Comparison of ENCODE assay signal across 9 cellular contexts in genomic region chr14:70027785-70028428, GRCh38.
A peak's percentile ranks its signal among the peaks of the same experiment; 100 is the strongest.
DNase-seq lines count a peak whose midpoint lies in the region; ATAC-seq, FAIRE-seq and TF ChIP-seq lines count a peak whose summit lies in the region.
"Had no signal": no experiment of that assay in that cellular context is flagged by ENCODE, and none has a peak within 500 bp of the region (broad histone marks: within the 10 kb centered on the region; RNA-seq: fewer than 3 reads in every experiment).

No MANE protein-coding gene starts in this region.

- H3K36me3 ChIP-seq in PC-3 (ENCODE audit: low read depth, low read length) (no peaks in the 10 kb centered on the region), trophoblast cell (ENCODE audit: control insufficient read depth in 1 of 2, insufficient read depth in 2 of 2, low read length in 2 of 2) (no peaks in the 10 kb centered on the region)

- H3K9me2 ChIP-seq in PC-3 (replicated peaks; ENCODE audit: low read length) = no peaks in the 10 kb centered on the region

- H3K4me1 Mint-ChIP-seq in HFFc6 (ENCODE audit: low read depth) = no peaks in the 10 kb centered on the region

- H3K14ac ChIP-seq in trophoblast cell (ENCODE audit: low read length) = no peak overlapping the region

- no peak overlapping the region for H2AK5ac ChIP-seq in trophoblast cell (ENCODE audit: low read length)

- H3F3A ChIP-seq in PC-3 (ENCODE audit: low read length, unreplicated experiment) = no peaks in the 10 kb centered on the region

- H4K20me1 ChIP-seq in PC-3 (ENCODE audit: low read length) = no peaks in the 10 kb centered on the region

- POLR2A ChIA-PET in PC-3 (lab: Charles Lee; ENCODE audit: unreplicated experiment) = no interaction called here

- H3K27me3 ChIP-seq in PC-3 (ENCODE audit: low read length) (peaks cover 67% of the 10 kb centered on the region), trophoblast cell (ENCODE audit: insufficient read depth, low read length) (no peaks in the 10 kb centered on the region)

- BruUV-seq in PC-3 (replicated peaks; lab: Mats Ljungman, UMichigan) = no TSS peak

- DNase-seq in COR-L47 (lab: John Stamatoyannopoulos, UW) (peak; percentile 48), HFFc6 (peak; percentile 22), PC-3 (peak; percentile 72), globus pallidus (ENCODE audit: low spot score) (peak; percentile 57), trophoblast cell (peak; percentile 48 to 76), urothelium cell line (ENCODE audit: low spot score) (peak; percentile 93)
- DNase-seq in activated effector memory CD4-positive, alpha-beta T cell treated with anti-CD3 and anti-CD28 coated beads, Interleukin-2, amount 50 U/mL, for 16 hours = peak; percentile 82

- H3K36me3 Mint-ChIP-seq in HFFc6 (ENCODE audit: low read depth) = no peaks in the 10 kb centered on the region

- H3K23ac ChIP-seq in trophoblast cell (ENCODE audit: low read length) = no peak overlapping the region

- H4K12ac ChIP-seq in trophoblast cell (ENCODE audit: low read depth, low read length) = no peak overlapping the region

- H3K27ac ChIP-seq in PC-3 (ENCODE audit: low read length) (no peak overlapping the region), trophoblast cell (ENCODE audit: low read depth, low read length) (no peak overlapping the region)

- ATAC-seq in PC-3 (peak; percentile 86), GM18868 (IDR thresholded peaks at IDR 0.05; ENCODE audit: unreplicated experiment) (no peak)

- H4K8ac ChIP-seq in trophoblast cell (ENCODE audit: low read depth, low read length) = no peak overlapping the region

- H3K18ac ChIP-seq in trophoblast cell (ENCODE audit: low read length) = no peak overlapping the region

- FAIRE-seq in urothelium cell line (lab: Jason Lieb, UNC) = peak; percentile 99

- H3K79me2 ChIP-seq in PC-3 (ENCODE audit: low read length) (no peaks in the 10 kb centered on the region), trophoblast cell (ENCODE audit: control insufficient read depth, insufficient read depth, low read length, poor library complexity) (no peaks in the 10 kb centered on the region)

- no peak overlapping the region for H2BK5ac ChIP-seq in trophoblast cell (ENCODE audit: low read depth, low read length, poor library complexity)

- H3K27me3 Mint-ChIP-seq in HFFc6 (ENCODE audit: insufficient read depth) = peaks cover 7% of the 10 kb centered on the region; the same call in 1 of the 2 replicates

- H3K4ac ChIP-seq in trophoblast cell (ENCODE audit: low read depth, low read length) = no peak overlapping the region

- CTCF ChIA-PET in PC-3 (lab: Charles Lee) = interaction anchor here (0.6 to 1.9 kb wide), 12 partner anchors 21 to 437 kb away, joined by 3 to 32 read pairs (median 4); no protein-coding TSS in a partner anchor

- H3K4me3 ChIP-seq in PC-3 (ENCODE audit: low read length) (no peak overlapping the region), trophoblast cell (ENCODE audit: low read depth, low read length) (no peak overlapping the region)

- no peaks in the 10 kb centered on the region; the same call in 1 of the 2 replicates for H3K9me3 Mint-ChIP-seq in HFFc6
- H3K9me3 Mint-ChIP-seq: T-helper 1 cell treated with Interleukin-12 subunit alpha and Interleukin-12 subunit beta and Interleukin-4 antibody, amounts not matched to agents 30 μg/mL and 1 μg/mL, for 36 hours had no signal

- H3K4me2 ChIP-seq in PC-3 (ENCODE audit: low read length) (no peak overlapping the region), trophoblast cell (ENCODE audit: low read length) (no peak overlapping the region)

- no peak overlapping the region for H3K4me3 Mint-ChIP-seq in HFFc6
- H3K4me3 Mint-ChIP-seq: T-helper 1 cell treated with Interleukin-12 subunit alpha and Interleukin-12 subunit beta and Interleukin-4 antibody, amounts not matched to agents 30 μg/mL and 1 μg/mL, for 36 hours had no signal

- no peak overlapping the region for H3K9ac ChIP-seq in PC-3 (ENCODE audit: low read length)
- no peak overlapping the region for H3K9ac ChIP-seq in trophoblast cell (ENCODE audit: low read length)

- H2AFZ ChIP-seq in PC-3 (ENCODE audit: low read length) (no peak overlapping the region), trophoblast cell (ENCODE audit: insufficient read depth, low read length, poor library complexity) (no peak overlapping the region)

- intact Hi-C loops in PC-3 (cut with micrococcal nuclease) = loop anchor here (1.0 kb wide), 3 partner anchors 210 to 443 kb away; no protein-coding TSS in a partner anchor

- H3K27ac Mint-ChIP-seq in HFFc6 = no peak overlapping the region
- H3K27ac Mint-ChIP-seq: T-helper 1 cell treated with Interleukin-12 subunit alpha and Interleukin-12 subunit beta and Interleukin-4 antibody, amounts not matched to agents 30 μg/mL and 1 μg/mL, for 36 hours had no signal

- H3K79me1 ChIP-seq in trophoblast cell (ENCODE audit: low read length) = no peaks in the 10 kb centered on the region

- no peak overlapping the region for H2BK120ac ChIP-seq in trophoblast cell (ENCODE audit: insufficient read depth, low read length, poor library complexity)

- H3K9me3 ChIP-seq in PC-3 (ENCODE audit: low read length) = no peaks in the 10 kb centered on the region
- peaks cover 2% of the 10 kb centered on the region for H3K9me3 ChIP-seq in trophoblast cell (ENCODE audit: insufficient read depth, low read depth, low read length)

- TF ChIP-seq CTCF in HFFc6 (IDR thresholded peaks at IDR 0.05) = peak; percentile 88
- TF ChIP-seq CTCF in PC-3 (conservative IDR thresholded peaks at IDR 0.05; ENCODE audit: low read depth, low read length) = peak; percentile 93

- no peak overlapping the region for H4K91ac ChIP-seq in trophoblast cell (ENCODE audit: low read depth, low read length)

- no peak overlapping the region for H2BK12ac ChIP-seq in trophoblast cell (ENCODE audit: low read length)

- H3K4me1 ChIP-seq in PC-3 (ENCODE audit: insufficient read depth, low read length) (peaks cover 4% of the 10 kb centered on the region; the same call in 1 of the 2 replicates), trophoblast cell (ENCODE audit: control insufficient read depth in 1 of 2, insufficient read depth in 2 of 2, low read length in 2 of 2) (peaks cover 5 to 6% of the 10 kb centered on the region in 2 experiments)

- WGBS in trophoblast cell (ENCODE audit: extremely low coverage, insufficient coverage, insufficient read length) = no CpG with 5 or more reads among the region's 17 CpGs

Comparison
In these comparisons a context has a peak if more than half of its experiments do, and no peak if none do; other contexts are left out.
1. DNase-seq: peak in every context shown above with its lines; median percentile 93 in urothelium cell line; 82 in activated effector memory CD4-positive, alpha-beta T cell treated with anti-CD3 and anti-CD28 coated beads, Interleukin-2, amount 50 U/mL, for 16 hours; 72 in PC-3; 62 in trophoblast cell; 57 in globus pallidus; 48 in COR-L47; 22 in HFFc6.